In genomic region chr1:115973154-115973553, GRCh38 we compare ENCODE assay signal across 21 cellular contexts.
"Had no signal": no experiment of that assay in that cellular context is flagged by ENCODE, and none has a peak within 500 bp of the region (broad histone marks: within the 10 kb centered on the region; RNA-seq: fewer than 3 reads in every experiment).

No MANE protein-coding gene starts in this region.

- H3K4me3 ChIP-seq: MG63 had no signal

- H3K9ac ChIP-seq: SK-N-SH had no signal

- DNase-seq: Karpas-422, KG1, MG63, NCI-H1092, NCI-H1105 treated with DMSO at 0.1 percent for 48 hours, NCI-H1417 treated with DMSO at 0.1 percent for 48 hours, NCI-H146, NCI-H1694 treated with DMSO at 0.1 percent for 48 hours, NCI-H1930, NCI-H2081, NCI-H2107, NCI-H2227 treated with DMSO at 0.1 percent for 48 hours, NCI-H524 treated with DMSO at 0.1 percent for 48 hours, NCI-H69, NCI-H774, SHP77, SK-N-SH, SW 1271 had no signal

- H3K27ac ChIP-seq: HL-60, RWPE1 had no signal

- H3K36me3 ChIP-seq: MG63 had no signal

- FAIRE-seq: HTR-8/SVneo had no signal

- H3K9me3 ChIP-seq: MG63, SK-N-SH had no signal

- H3K4me2 ChIP-seq: SK-N-SH had no signal
